Comparison of ENCODE assay signal across 1 cellular context in the genomic region with DNA sequence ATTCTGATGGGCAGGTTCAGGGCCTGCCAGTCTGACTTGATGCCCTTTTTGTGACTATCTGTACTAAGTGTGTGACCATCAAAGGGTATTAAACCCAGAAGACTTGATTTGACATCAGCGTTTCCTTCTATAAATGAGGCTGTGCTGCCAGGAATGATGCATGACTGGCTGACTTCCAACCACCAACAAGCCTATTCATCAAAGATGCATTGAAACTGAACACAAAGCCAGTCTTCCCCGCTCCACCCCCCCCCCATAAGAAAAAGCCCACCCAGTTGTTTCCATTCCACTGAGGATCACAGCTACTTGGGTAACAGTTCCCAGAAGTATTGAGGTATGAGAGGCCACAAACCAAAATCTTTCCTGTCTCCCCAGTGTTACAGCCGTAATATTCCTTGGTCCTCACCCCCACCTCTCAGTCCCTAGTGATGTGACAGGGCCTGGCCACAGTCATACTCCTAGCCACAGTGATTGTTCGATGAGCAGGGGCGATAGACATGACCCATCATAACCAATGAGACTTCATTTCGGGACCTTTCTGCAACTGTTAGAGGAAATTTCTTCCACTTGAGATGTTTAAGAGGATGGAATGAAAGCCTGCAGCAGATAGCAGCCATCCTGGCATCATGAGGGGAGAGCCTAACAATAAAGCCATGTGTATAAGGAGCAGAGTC.
TF ChIP-seq lines count a peak whose summit lies in the region.

No MANE protein-coding gene starts in this region.

TF ChIP-seq in WTC11, 78 proteins besides CTCF, POLR2A, EP300 and RAD21 (continued from another document):
- TF ChIP-seq, protein P1, sequence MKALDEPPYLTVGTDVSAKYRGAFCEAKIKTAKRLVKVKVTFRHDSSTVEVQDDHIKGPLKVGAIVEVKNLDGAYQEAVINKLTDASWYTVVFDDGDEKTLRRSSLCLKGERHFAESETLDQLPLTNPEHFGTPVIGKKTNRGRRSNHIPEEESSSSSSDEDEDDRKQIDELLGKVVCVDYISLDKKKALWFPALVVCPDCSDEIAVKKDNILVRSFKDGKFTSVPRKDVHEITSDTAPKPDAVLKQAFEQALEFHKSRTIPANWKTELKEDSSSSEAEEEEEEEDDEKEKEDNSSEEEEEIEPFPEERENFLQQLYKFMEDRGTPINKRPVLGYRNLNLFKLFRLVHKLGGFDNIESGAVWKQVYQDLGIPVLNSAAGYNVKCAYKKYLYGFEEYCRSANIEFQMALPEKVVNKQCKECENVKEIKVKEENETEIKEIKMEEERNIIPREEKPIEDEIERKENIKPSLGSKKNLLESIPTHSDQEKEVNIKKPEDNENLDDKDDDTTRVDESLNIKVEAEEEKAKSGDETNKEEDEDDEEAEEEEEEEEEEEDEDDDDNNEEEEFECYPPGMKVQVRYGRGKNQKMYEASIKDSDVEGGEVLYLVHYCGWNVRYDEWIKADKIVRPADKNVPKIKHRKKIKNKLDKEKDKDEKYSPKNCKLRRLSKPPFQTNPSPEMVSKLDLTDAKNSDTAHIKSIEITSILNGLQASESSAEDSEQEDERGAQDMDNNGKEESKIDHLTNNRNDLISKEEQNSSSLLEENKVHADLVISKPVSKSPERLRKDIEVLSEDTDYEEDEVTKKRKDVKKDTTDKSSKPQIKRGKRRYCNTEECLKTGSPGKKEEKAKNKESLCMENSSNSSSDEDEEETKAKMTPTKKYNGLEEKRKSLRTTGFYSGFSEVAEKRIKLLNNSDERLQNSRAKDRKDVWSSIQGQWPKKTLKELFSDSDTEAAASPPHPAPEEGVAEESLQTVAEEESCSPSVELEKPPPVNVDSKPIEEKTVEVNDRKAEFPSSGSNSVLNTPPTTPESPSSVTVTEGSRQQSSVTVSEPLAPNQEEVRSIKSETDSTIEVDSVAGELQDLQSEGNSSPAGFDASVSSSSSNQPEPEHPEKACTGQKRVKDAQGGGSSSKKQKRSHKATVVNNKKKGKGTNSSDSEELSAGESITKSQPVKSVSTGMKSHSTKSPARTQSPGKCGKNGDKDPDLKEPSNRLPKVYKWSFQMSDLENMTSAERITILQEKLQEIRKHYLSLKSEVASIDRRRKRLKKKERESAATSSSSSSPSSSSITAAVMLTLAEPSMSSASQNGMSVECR (CRISPR knock-in tag; IDR thresholded peaks at IDR 0.05; ENCODE audit: borderline replicate concordance): no peak
- TF ChIP-seq MYBL2 (CRISPR knock-in tag; IDR thresholded peaks at IDR 0.05) (no peak), ESRRA (CRISPR knock-in tag; IDR thresholded peaks at IDR 0.05; ENCODE audit: borderline replicate concordance) (no peak), CREB1 (CRISPR knock-in tag; IDR thresholded peaks at IDR 0.05) (no peak), RELA (CRISPR knock-in tag; IDR thresholded peaks at IDR 0.05; ENCODE audit: borderline replicate concordance) (no peak), FOXK1 (CRISPR knock-in tag; IDR thresholded peaks at IDR 0.05) (no peak), FOXJ3 (CRISPR knock-in tag; IDR thresholded peaks at IDR 0.05; ENCODE audit: borderline replicate concordance) (no peak), SMAD3 (CRISPR knock-in tag; IDR thresholded peaks at IDR 0.05; ENCODE audit: borderline replicate concordance) (no peak)
- TF ChIP-seq, protein P2, sequence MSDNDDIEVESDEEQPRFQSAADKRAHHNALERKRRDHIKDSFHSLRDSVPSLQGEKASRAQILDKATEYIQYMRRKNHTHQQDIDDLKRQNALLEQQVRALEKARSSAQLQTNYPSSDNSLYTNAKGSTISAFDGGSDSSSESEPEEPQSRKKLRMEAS (CRISPR knock-in tag; IDR thresholded peaks at IDR 0.05): no peak
- TF ChIP-seq, protein P3, sequence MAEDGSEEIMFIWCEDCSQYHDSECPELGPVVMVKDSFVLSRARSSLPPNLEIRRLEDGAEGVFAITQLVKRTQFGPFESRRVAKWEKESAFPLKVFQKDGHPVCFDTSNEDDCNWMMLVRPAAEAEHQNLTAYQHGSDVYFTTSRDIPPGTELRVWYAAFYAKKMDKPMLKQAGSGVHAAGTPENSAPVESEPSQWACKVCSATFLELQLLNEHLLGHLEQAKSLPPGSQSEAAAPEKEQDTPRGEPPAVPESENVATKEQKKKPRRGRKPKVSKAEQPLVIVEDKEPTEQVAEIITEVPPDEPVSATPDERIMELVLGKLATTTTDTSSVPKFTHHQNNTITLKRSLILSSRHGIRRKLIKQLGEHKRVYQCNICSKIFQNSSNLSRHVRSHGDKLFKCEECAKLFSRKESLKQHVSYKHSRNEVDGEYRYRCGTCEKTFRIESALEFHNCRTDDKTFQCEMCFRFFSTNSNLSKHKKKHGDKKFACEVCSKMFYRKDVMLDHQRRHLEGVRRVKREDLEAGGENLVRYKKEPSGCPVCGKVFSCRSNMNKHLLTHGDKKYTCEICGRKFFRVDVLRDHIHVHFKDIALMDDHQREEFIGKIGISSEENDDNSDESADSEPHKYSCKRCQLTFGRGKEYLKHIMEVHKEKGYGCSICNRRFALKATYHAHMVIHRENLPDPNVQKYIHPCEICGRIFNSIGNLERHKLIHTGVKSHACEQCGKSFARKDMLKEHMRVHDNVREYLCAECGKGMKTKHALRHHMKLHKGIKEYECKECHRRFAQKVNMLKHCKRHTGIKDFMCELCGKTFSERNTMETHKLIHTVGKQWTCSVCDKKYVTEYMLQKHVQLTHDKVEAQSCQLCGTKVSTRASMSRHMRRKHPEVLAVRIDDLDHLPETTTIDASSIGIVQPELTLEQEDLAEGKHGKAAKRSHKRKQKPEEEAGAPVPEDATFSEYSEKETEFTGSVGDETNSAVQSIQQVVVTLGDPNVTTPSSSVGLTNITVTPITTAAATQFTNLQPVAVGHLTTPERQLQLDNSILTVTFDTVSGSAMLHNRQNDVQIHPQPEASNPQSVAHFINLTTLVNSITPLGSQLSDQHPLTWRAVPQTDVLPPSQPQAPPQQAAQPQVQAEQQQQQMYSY (CRISPR knock-in tag; IDR thresholded peaks at IDR 0.05): no peak
- TF ChIP-seq, protein P4, sequence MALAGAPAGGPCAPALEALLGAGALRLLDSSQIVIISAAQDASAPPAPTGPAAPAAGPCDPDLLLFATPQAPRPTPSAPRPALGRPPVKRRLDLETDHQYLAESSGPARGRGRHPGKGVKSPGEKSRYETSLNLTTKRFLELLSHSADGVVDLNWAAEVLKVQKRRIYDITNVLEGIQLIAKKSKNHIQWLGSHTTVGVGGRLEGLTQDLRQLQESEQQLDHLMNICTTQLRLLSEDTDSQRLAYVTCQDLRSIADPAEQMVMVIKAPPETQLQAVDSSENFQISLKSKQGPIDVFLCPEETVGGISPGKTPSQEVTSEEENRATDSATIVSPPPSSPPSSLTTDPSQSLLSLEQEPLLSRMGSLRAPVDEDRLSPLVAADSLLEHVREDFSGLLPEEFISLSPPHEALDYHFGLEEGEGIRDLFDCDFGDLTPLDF (CRISPR knock-in tag; IDR thresholded peaks at IDR 0.05): no peak
- TF ChIP-seq, protein P5, sequence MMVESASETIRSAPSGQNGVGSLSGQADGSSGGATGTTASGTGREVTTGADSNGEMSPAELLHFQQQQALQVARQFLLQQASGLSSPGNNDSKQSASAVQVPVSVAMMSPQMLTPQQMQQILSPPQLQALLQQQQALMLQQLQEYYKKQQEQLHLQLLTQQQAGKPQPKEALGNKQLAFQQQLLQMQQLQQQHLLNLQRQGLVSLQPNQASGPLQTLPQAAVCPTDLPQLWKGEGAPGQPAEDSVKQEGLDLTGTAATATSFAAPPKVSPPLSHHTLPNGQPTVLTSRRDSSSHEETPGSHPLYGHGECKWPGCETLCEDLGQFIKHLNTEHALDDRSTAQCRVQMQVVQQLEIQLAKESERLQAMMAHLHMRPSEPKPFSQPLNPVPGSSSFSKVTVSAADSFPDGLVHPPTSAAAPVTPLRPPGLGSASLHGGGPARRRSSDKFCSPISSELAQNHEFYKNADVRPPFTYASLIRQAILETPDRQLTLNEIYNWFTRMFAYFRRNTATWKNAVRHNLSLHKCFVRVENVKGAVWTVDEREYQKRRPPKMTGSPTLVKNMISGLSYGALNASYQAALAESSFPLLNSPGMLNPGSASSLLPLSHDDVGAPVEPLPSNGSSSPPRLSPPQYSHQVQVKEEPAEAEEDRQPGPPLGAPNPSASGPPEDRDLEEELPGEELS (CRISPR knock-in tag; IDR thresholded peaks at IDR 0.05): no peak
- TF ChIP-seq, protein P6, sequence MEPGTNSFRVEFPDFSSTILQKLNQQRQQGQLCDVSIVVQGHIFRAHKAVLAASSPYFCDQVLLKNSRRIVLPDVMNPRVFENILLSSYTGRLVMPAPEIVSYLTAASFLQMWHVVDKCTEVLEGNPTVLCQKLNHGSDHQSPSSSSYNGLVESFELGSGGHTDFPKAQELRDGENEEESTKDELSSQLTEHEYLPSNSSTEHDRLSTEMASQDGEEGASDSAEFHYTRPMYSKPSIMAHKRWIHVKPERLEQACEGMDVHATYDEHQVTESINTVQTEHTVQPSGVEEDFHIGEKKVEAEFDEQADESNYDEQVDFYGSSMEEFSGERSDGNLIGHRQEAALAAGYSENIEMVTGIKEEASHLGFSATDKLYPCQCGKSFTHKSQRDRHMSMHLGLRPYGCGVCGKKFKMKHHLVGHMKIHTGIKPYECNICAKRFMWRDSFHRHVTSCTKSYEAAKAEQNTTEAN (CRISPR knock-in tag; IDR thresholded peaks at IDR 0.05): no peak
- TF ChIP-seq, protein P7, sequence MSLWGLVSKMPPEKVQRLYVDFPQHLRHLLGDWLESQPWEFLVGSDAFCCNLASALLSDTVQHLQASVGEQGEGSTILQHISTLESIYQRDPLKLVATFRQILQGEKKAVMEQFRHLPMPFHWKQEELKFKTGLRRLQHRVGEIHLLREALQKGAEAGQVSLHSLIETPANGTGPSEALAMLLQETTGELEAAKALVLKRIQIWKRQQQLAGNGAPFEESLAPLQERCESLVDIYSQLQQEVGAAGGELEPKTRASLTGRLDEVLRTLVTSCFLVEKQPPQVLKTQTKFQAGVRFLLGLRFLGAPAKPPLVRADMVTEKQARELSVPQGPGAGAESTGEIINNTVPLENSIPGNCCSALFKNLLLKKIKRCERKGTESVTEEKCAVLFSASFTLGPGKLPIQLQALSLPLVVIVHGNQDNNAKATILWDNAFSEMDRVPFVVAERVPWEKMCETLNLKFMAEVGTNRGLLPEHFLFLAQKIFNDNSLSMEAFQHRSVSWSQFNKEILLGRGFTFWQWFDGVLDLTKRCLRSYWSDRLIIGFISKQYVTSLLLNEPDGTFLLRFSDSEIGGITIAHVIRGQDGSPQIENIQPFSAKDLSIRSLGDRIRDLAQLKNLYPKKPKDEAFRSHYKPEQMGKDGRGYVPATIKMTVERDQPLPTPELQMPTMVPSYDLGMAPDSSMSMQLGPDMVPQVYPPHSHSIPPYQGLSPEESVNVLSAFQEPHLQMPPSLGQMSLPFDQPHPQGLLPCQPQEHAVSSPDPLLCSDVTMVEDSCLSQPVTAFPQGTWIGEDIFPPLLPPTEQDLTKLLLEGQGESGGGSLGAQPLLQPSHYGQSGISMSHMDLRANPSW (CRISPR knock-in tag; conservative IDR thresholded peaks at IDR 0.05; ENCODE audit: low read depth): no peak
- TF ChIP-seq, protein P8, sequence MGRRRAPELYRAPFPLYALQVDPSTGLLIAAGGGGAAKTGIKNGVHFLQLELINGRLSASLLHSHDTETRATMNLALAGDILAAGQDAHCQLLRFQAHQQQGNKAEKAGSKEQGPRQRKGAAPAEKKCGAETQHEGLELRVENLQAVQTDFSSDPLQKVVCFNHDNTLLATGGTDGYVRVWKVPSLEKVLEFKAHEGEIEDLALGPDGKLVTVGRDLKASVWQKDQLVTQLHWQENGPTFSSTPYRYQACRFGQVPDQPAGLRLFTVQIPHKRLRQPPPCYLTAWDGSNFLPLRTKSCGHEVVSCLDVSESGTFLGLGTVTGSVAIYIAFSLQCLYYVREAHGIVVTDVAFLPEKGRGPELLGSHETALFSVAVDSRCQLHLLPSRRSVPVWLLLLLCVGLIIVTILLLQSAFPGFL (CRISPR knock-in tag; IDR thresholded peaks at IDR 0.05; ENCODE audit: borderline replicate concordance): no peak
